In the genomic region with DNA sequence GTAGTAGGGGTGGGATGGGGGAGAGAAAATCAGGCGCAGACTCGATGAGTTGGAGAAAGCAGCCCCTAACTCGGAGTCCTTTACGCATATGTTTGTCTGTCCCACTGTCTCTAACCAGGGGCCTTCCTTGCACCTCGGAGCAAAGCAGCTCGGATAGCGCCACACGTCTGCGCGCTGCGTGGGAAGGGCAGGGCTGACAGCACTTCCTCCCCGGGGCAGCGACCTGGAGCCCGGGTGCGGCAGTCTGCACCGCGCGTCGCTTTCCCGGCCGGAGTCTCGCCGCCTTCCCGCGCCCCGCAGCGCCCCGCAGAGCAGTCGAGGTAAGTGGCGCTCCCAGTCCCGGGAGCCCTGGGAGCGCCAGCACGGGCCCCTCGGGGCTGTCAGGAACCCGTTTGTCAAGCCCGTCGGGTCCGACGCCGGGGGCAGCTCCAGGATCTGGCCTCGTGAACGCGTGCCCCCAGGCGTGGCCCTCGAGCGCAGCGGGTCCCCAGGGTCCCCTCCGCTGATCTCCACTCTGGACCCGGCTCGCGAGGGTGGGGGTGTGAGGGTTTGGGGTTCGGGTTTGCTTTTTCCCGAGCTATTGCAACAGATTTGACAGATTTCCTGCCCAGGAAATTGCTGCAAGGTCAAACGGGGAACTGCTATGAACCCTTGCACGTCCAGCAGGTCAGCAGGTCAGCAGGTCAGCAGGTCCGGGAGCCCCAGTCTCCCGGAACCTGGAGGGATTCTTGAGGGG, we compare ENCODE assay signal across 7 cellular contexts. TPM values are rescaled to one million over a fixed set of nuclear protein-coding genes. Genes with fewer than 3 reads are reported as not detected.
DNase-seq lines count a peak whose midpoint lies in the region; ATAC-seq and TF ChIP-seq lines count a peak whose summit lies in the region.

No MANE protein-coding gene starts in this region.

- H3K4me2 ChIP-seq in neural progenitor cell = peak overlapping the region; percentile 75

- no peak for TF ChIP-seq EP300 in tibial nerve (IDR thresholded peaks at IDR 0.05)

- H3K9me3 ChIP-seq in neural progenitor cell (ENCODE audit: low read depth) (no peaks in the 10 kb centered on the region), tibial nerve (no peaks in the 10 kb centered on the region)

- 2 to 3% methylated on average over 19 to 47 of the region's 57 CpGs for WGBS in tibial nerve, 2 donors

- H3K4me1 Mint-ChIP-seq in endothelial cell (ENCODE audit: unreplicated experiment) (peaks cover 6% of the 10 kb centered on the region), neural progenitor cell (no peaks in the 10 kb centered on the region)

- TF ChIP-seq POLR2A in tibial nerve (IDR thresholded peaks at IDR 0.05) = no peak

- H3K4me1 ChIP-seq in neural progenitor cell (no peaks in the 10 kb centered on the region), tibial nerve (peaks cover 0 to 15% (median 0%) of the 10 kb centered on the region in 4 donors)

- H3K27ac ChIP-seq in neural progenitor cell (no peak overlapping the region), tibial nerve (peak overlapping the region in 3 of 4 donors; percentile 71 to 91 (median 78))

- H3K27ac Mint-ChIP-seq in endothelial cell (ENCODE audit: unreplicated experiment) (no peak overlapping the region), neural progenitor cell (no peak overlapping the region)

- H4K20me1 ChIP-seq in neural progenitor cell (ENCODE audit: low read depth) = no peaks in the 10 kb centered on the region

- DNase-seq in activated CD4-positive, alpha-beta T cell treated with anti-CD3 and anti-CD28 coated beads, Interleukin-2, amount 50 U/mL, for 4 hours = peak; percentile 74 to 75
- peak; percentile 10 for DNase-seq in endothelial cell (ENCODE audit: low spot score)
- DNase-seq in neural progenitor cell (ENCODE audit: low spot score) = peak; percentile 35
- no peak for DNase-seq in tibial nerve (ENCODE audit: low spot score in 2 of 2)
- DNase-seq in NCI-H345 treated with DMSO at 0.1 percent for 48 hours (lab: John Stamatoyannopoulos, UW; ENCODE audit: unreplicated experiment) = no peak

- peak overlapping the region; percentile 92 for H2AFZ ChIP-seq in neural progenitor cell (replicated peaks)

- no peaks in the 10 kb centered on the region for H3F3A ChIP-seq in neural progenitor cell (ENCODE audit: low read depth)

- H3K36me3 Mint-ChIP-seq in endothelial cell (ENCODE audit: low read depth, unreplicated experiment) = no peaks in the 10 kb centered on the region
- no peaks in the 10 kb centered on the region for H3K36me3 Mint-ChIP-seq in neural progenitor cell

- H3K9ac ChIP-seq in neural progenitor cell = no peak overlapping the region

- H3K4me3 Mint-ChIP-seq in endothelial cell (ENCODE audit: unreplicated experiment) = no peak overlapping the region
- H3K4me3 Mint-ChIP-seq in neural progenitor cell = no peak overlapping the region

- H3K27me3 Mint-ChIP-seq in endothelial cell (ENCODE audit: unreplicated experiment) (no peaks in the 10 kb centered on the region), neural progenitor cell (ENCODE audit: insufficient read depth, low read depth) (peaks cover 11% of the 10 kb centered on the region)

- no peaks in the 10 kb centered on the region for H3K79me2 ChIP-seq in neural progenitor cell (ENCODE audit: low read depth)

- H3K4me3 ChIP-seq in neural progenitor cell (peak overlapping the region; percentile 38), tibial nerve (peak overlapping the region; percentile 22 to 56 (median 43))

- ATAC-seq in GM19395 (IDR thresholded peaks at IDR 0.05; ENCODE audit: unreplicated experiment) (peak; percentile 48), HG03460 (IDR thresholded peaks at IDR 0.05; ENCODE audit: unreplicated experiment) (peak; percentile 46)

- H3K27me3 ChIP-seq in neural progenitor cell (peaks cover 39% of the 10 kb centered on the region), tibial nerve (peaks cover 0 to 14% of the 10 kb centered on the region in 2 donors)

- H3K36me3 ChIP-seq in neural progenitor cell (no peaks in the 10 kb centered on the region), tibial nerve (no peaks in the 10 kb centered on the region)

- TF ChIP-seq CTCF in endothelial cell (IDR thresholded peaks at IDR 0.05; ENCODE audit: unreplicated experiment) (no peak), neural progenitor cell (IDR thresholded peaks at IDR 0.05) (no peak), tibial nerve (IDR thresholded peaks at IDR 0.05) (no peak)

- H3K9me3 Mint-ChIP-seq in endothelial cell (ENCODE audit: unreplicated experiment) = no peaks in the 10 kb centered on the region
- H3K9me3 Mint-ChIP-seq in neural progenitor cell = no peaks in the 10 kb centered on the region

RNA-seq across cellular contexts. Expression of gene APBB1IP, which starts 0.6 kb away (rescaled TPM):
- total RNA-seq in endothelial cell (ENCODE audit: unreplicated experiment) = not detected
- not detected in 2 replicates for total RNA-seq in neural progenitor cell (ENCODE audit: low replicate concordance)
- 1 to 10 TPM; 6.1 to 9.3 (median 7.9) TPM for total RNA-seq in tibial nerve

Comparison
In these comparisons a context has a peak if more than half of its experiments do, and no peak if none do; other contexts are left out.
1. DNase-seq: peak in activated CD4-positive, alpha-beta T cell treated with anti-CD3 and anti-CD28 coated beads, Interleukin-2, amount 50 U/mL, for 4 hours (2 of 2), endothelial cell (single experiment) and neural progenitor cell (single experiment); none in tibial nerve (0 of 2) and NCI-H345 treated with DMSO at 0.1 percent for 48 hours (single experiment).